ENCODE assay signal across 2 cellular contexts in genomic region chr5:6402939-6403338, GRCh38.
TF ChIP-seq lines count a peak whose summit lies in the region.

No MANE protein-coding gene starts in this region.

TF ChIP-seq in GM12878, 131 proteins besides CTCF, POLR2A, EP300 and RAD21 (continues in another document):
- TF ChIP-seq EED (IDR thresholded peaks at IDR 0.05; ENCODE audit: low read depth) (peak; percentile 44; the same call in 1 of the 2 replicates), E2F4 (IDR thresholded peaks at IDR 0.05; ENCODE audit: low read depth, low read length) (no peak), RAD51 (IDR thresholded peaks at IDR 0.05) (no peak), RB1 (IDR thresholded peaks at IDR 0.05; ENCODE audit: borderline replicate concordance) (no peak), FOXM1 (IDR thresholded peaks at IDR 0.05; ENCODE audit: low read depth, low read length) (no peak), TCF12 (IDR thresholded peaks at IDR 0.05; ENCODE audit: low read depth, low read length) (no peak), SRF (IDR thresholded peaks at IDR 0.05; ENCODE audit: low read depth in 2 of 2, low read length in 2 of 2) (no peak), NR2F1 (conservative IDR thresholded peaks at IDR 0.05) (no peak), TBL1XR1 (IDR thresholded peaks at IDR 0.05; ENCODE audit: low read depth, low read length) (no peak), BHLHE40 (IDR thresholded peaks at IDR 0.05; ENCODE audit: borderline replicate concordance in 1 of 2, low read depth in 2 of 2, low read length in 1 of 2) (peak in 1 of 2 experiments; percentile 35; a peak in 1 of 4 replicates), NR2C2 (IDR thresholded peaks at IDR 0.05; ENCODE audit: borderline replicate concordance, control insufficient read depth, insufficient read length, low read depth) (no peak), ZBTB33 (IDR thresholded peaks at IDR 0.05) (no peak), FOS (IDR thresholded peaks at IDR 0.05; ENCODE audit: borderline replicate concordance, extremely low read depth, insufficient read length) (no peak), ATF7 (IDR thresholded peaks at IDR 0.05; ENCODE audit: low read depth) (peak; percentile 36; the same call in 1 of the 2 replicates), USF2 (IDR thresholded peaks at IDR 0.05; ENCODE audit: borderline replicate concordance, low read depth, low read length) (no peak), CEBPB (IDR thresholded peaks at IDR 0.05; ENCODE audit: borderline replicate concordance in 1 of 2, low read depth in 2 of 2, low read length in 2 of 2) (no peak), EGR1 (IDR thresholded peaks at IDR 0.05; ENCODE audit: borderline replicate concordance in 1 of 2, low read depth in 2 of 2, low read length in 2 of 2) (no peak), MEF2B (IDR thresholded peaks at IDR 0.05; ENCODE audit: partially characterized antibody, poor library complexity, severe bottlenecking) (peak; percentile 64), E4F1 (IDR thresholded peaks at IDR 0.05; ENCODE audit: borderline replicate concordance, partially characterized antibody) (peak; percentile 58), USF1 (IDR thresholded peaks at IDR 0.05; ENCODE audit: borderline replicate concordance, extremely low read length, insufficient read depth, low read depth, low read length) (no peak), MAX (IDR thresholded peaks at IDR 0.05; ENCODE audit: low read depth, low read length) (no peak), ZNF207 (IDR thresholded peaks at IDR 0.05; ENCODE audit: borderline replicate concordance) (no peak), NFXL1 (IDR thresholded peaks at IDR 0.05; ENCODE audit: borderline replicate concordance) (no peak), NR2C1 (IDR thresholded peaks at IDR 0.05) (no peak), ZZZ3 (IDR thresholded peaks at IDR 0.05; ENCODE audit: control insufficient read depth, insufficient read length, low read depth) (no peak), MTA2 (IDR thresholded peaks at IDR 0.05; ENCODE audit: low read depth) (peak; percentile 73; the same call in 1 of the 2 replicates), CHD4 (IDR thresholded peaks at IDR 0.05) (no peak)

TF ChIP-seq in SK-N-SH treated with all-trans-retinoic acid at 6 μM for 48 hours, 23 proteins besides CTCF, POLR2A, EP300 and RAD21:
- TF ChIP-seq CREB5 (CRISPR knock-in tag; IDR thresholded peaks at IDR 0.05; ENCODE audit: low read depth) (no peak), CSDC2 (CRISPR knock-in tag; IDR thresholded peaks at IDR 0.05) (no peak), ZNF8 (CRISPR knock-in tag; IDR thresholded peaks at IDR 0.05) (no peak)
